Comparison of ENCODE assay signal across 1 cellular context in genomic region chr2:218569661-218570500, GRCh38.
TF ChIP-seq lines count a peak whose summit lies in the region.

No MANE protein-coding gene starts in this region.

TF ChIP-seq in HEK293, 187 proteins besides CTCF, POLR2A, EP300 and RAD21 (continued from another document):
- TF ChIP-seq ZNF518A (tag by site-specific recombination; conservative IDR thresholded peaks at IDR 0.05; ENCODE audit: low read depth) (no peak), ATF2 (tag by site-specific recombination; IDR thresholded peaks at IDR 0.05; ENCODE audit: low read depth) (peak; percentile 93), WT1 (tag by site-specific recombination; IDR thresholded peaks at IDR 0.05) (0 out of 2 replicates have a peak, but pooled peaks have one; percentile 35), SCRT2 (tag by site-specific recombination; IDR thresholded peaks at IDR 0.05) (no peak), ZNF324 (tag by site-specific recombination; IDR thresholded peaks at IDR 0.05) (no peak), KLF10 (tag by site-specific recombination; IDR thresholded peaks at IDR 0.05) (no peak), GLI4 (tag by site-specific recombination; IDR thresholded peaks at IDR 0.05) (no peak), ZNF501 (tag by site-specific recombination; IDR thresholded peaks at IDR 0.05) (peak; percentile 12; the same call in 1 of the 2 replicates), ZNF37A (tag by site-specific recombination; IDR thresholded peaks at IDR 0.05) (no peak), ZBTB6 (tag by site-specific recombination; IDR thresholded peaks at IDR 0.05) (no peak), ZNF394 (tag by site-specific recombination; IDR thresholded peaks at IDR 0.05; ENCODE audit: borderline replicate concordance) (peak; percentile 57; the same call in 1 of the 2 replicates), ZNF423 (tag by site-specific recombination; IDR thresholded peaks at IDR 0.05) (no peak), HIC1 (tag by site-specific recombination; IDR thresholded peaks at IDR 0.05) (no peak), PRDM1 (tag by site-specific recombination; IDR thresholded peaks at IDR 0.05) (peak; percentile 48), ZNF629 (tag by site-specific recombination; IDR thresholded peaks at IDR 0.05) (peak; percentile 49; the same call in 1 of the 2 replicates), ZNF843 (tag by site-specific recombination; IDR thresholded peaks at IDR 0.05) (no peak), ZNF558 (tag by site-specific recombination; IDR thresholded peaks at IDR 0.05) (no peak), ZNF513 (tag by site-specific recombination; IDR thresholded peaks at IDR 0.05) (no peak), REPIN1 (tag by site-specific recombination; IDR thresholded peaks at IDR 0.05; ENCODE audit: low read depth) (no peak), SP7 (tag by site-specific recombination; IDR thresholded peaks at IDR 0.05) (peak; percentile 93), ZXDB (tag by site-specific recombination; IDR thresholded peaks at IDR 0.05) (no peak; the same call in 1 of the 2 replicates), PRDM10 (tag by site-specific recombination; IDR thresholded peaks at IDR 0.05) (no peak)
